Comparison of ENCODE assay signal across 9 cellular contexts in the genomic region with DNA sequence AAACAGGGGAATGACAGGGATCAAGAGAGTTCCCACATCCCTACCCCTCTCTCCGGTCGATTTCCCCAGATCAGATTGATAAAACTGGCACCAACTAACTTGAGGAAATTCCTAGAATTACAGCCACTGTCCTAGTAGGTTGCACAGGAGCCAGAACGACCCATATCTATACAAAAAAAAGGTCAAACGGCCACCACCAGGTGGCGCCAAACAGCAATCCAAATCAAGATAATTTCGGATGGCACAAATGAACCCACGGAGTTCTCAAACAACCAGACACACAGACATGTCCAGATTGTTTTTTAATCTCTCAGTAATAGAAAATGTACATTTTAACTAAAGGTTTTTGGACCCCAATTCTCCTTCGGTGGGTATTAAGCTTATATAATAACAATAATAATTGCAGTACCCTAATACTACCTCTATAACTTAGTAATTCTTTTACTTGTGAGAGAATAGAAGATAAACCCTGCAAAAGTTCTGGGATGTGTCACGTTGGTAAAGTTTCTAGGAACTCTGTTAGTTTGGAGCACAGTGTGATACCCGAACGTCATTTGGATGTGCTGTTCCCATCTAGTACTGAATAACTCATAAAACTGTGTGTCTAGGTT.
DNase-seq lines count a peak whose midpoint lies in the region; ATAC-seq and TF ChIP-seq lines count a peak whose summit lies in the region.
"Had no signal": no experiment of that assay in that cellular context is flagged by ENCODE, and none has a peak within 500 bp of the region (broad histone marks: within the 10 kb centered on the region; RNA-seq: fewer than 3 reads in every experiment).

No MANE protein-coding gene starts in this region.

- no peak overlapping the region for H3K4me2 ChIP-seq in OCI-LY1 (ENCODE audit: low read length)

- DNase-seq in BJ (ENCODE audit: low read depth) (no peak), activated T-cell treated with anti-CD3 and anti-CD28 coated beads for 48 hours (ENCODE audit: low read depth) (peak; percentile 34), fibroblast of the conjunctiva (ENCODE audit: low read depth) (peak; percentile 39), occipital lobe (lab: John Stamatoyannopoulos, UW) (peak; percentile 48), type B pancreatic cell (ENCODE audit: extremely low spot score, unreplicated experiment) (peak; percentile 70)

- peaks cover 24% of the 10 kb centered on the region for H3K4me1 ChIP-seq in OCI-LY1 (ENCODE audit: insufficient read depth, low read length, severe bottlenecking)

- H3K4me1 Mint-ChIP-seq in type B pancreatic cell (ENCODE audit: unreplicated experiment), result no peaks in the 10 kb centered on the region

- H3F3A ChIP-seq in OCI-LY1 (ENCODE audit: insufficient read depth, low read length), result no peaks in the 10 kb centered on the region

- H3K9me2 ChIP-seq in OCI-LY1 (ENCODE audit: low read depth, low read length), result no peaks in the 10 kb centered on the region

- H3K27me3 ChIP-seq in BJ (ENCODE audit: control insufficient read depth, insufficient read depth, low read length), result no peaks in the 10 kb centered on the region
- H3K27me3 ChIP-seq in OCI-LY1 (ENCODE audit: insufficient read depth, low read length), result no peaks in the 10 kb centered on the region

- H3K27ac Mint-ChIP-seq in type B pancreatic cell, result no peak overlapping the region
- H3K27ac Mint-ChIP-seq: T-helper 1 cell treated with Interleukin-12 subunit alpha and Interleukin-12 subunit beta and Interleukin-4 antibody, amounts not matched to agents 30 μg/mL and 1 μg/mL, for 36 hours had no signal

- H3K9me3 ChIP-seq in OCI-LY1 (ENCODE audit: low read length), result no peaks in the 10 kb centered on the region

- H4K20me1 ChIP-seq in OCI-LY1 (ENCODE audit: insufficient read depth, low read length), result no peaks in the 10 kb centered on the region

- H2AFZ ChIP-seq in OCI-LY1 (ENCODE audit: low read length), result no peak overlapping the region

- CTCF ChIA-PET in BJ (lab: Yijun Ruan, JAX), result interaction anchor here (0.8 to 1.4 kb wide), 3 partner anchors 9 to 13 kb away, joined by 3 to 5 read pairs (median 3); no protein-coding TSS in a partner anchor

- POLR2A ChIA-PET in BJ (lab: Charles Lee), result no interaction called here

- H3K4me3 Mint-ChIP-seq in type B pancreatic cell, result no peak overlapping the region
- H3K4me3 Mint-ChIP-seq: T-helper 1 cell treated with Interleukin-12 subunit alpha and Interleukin-12 subunit beta and Interleukin-4 antibody, amounts not matched to agents 30 μg/mL and 1 μg/mL, for 36 hours had no signal

- no peak overlapping the region for H3K9ac ChIP-seq in OCI-LY1 (ENCODE audit: low read length)

- peak; percentile 39 for ATAC-seq in GM18520 (IDR thresholded peaks at IDR 0.05; ENCODE audit: unreplicated experiment)
- ATAC-seq in HG03175 (IDR thresholded peaks at IDR 0.05; ENCODE audit: unreplicated experiment), result peak; percentile 73

- no peak overlapping the region for H3K27ac ChIP-seq in OCI-LY1 (ENCODE audit: low read depth, low read length, poor library complexity, severe bottlenecking)

- H3K27me3 Mint-ChIP-seq in type B pancreatic cell, result no peaks in the 10 kb centered on the region

- no peaks in the 10 kb centered on the region for H3K9me3 Mint-ChIP-seq in type B pancreatic cell
- H3K9me3 Mint-ChIP-seq: T-helper 1 cell treated with Interleukin-12 subunit alpha and Interleukin-12 subunit beta and Interleukin-4 antibody, amounts not matched to agents 30 μg/mL and 1 μg/mL, for 36 hours had no signal

- no peaks in the 10 kb centered on the region for H3K79me2 ChIP-seq in OCI-LY1 (ENCODE audit: insufficient read depth, low read length)

- H3K36me3 ChIP-seq in BJ (ENCODE audit: control insufficient read depth, insufficient read depth, low read length) (no peaks in the 10 kb centered on the region), OCI-LY1 (ENCODE audit: insufficient read depth, low read length) (no peaks in the 10 kb centered on the region)

- TF ChIP-seq CTCF in BJ (IDR thresholded peaks at IDR 0.05; ENCODE audit: insufficient read depth, low read depth, low read length) (peak; percentile 79), OCI-LY1 (IDR thresholded peaks at IDR 0.05; ENCODE audit: low read length) (peak; percentile 87), type B pancreatic cell (conservative IDR thresholded peaks at IDR 0.05) (peak; percentile 95)

- H3K36me3 Mint-ChIP-seq in type B pancreatic cell, result no peaks in the 10 kb centered on the region

- H3K4me3 ChIP-seq in BJ (ENCODE audit: low read depth, low read length) (no peak overlapping the region), OCI-LY1 (ENCODE audit: low read depth, low read length, poor library complexity, severe bottlenecking) (no peak overlapping the region)
